In the genomic region with DNA sequence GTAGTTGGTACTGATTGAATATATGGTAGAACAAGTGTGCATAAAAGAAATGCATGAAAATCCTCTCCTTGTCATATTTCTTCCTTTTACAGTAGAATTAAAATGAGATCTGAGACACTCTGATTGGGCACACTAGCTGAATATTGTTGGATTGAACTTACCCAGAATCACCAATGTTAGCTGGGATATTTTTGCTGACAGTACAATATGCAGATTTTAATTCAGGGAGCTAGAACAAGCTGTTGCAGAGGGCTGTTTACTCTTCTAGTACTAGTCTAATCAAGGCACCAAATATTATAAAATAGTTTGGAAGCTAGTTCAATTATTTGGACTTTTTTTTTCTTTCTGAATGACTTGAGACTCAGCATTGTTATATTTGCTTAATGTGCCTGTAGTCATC, we compare ENCODE assay signal across 22 cellular contexts.
"Had no signal": no experiment of that assay in that cellular context is flagged by ENCODE, and none has a peak within 500 bp of the region (broad histone marks: within the 10 kb centered on the region; RNA-seq: fewer than 3 reads in every experiment).

No MANE protein-coding gene starts in this region.

- H3K27me3 ChIP-seq: esophagus muscularis mucosa, hepatocyte, upper lobe of right lung had no signal

- H3K9me3 ChIP-seq: left ventricle myocardium inferior, thoracic aorta, upper lobe of right lung had no signal

- H3K27ac Mint-ChIP-seq: activated naive CD8-positive, alpha-beta T cell treated with anti-CD3 and anti-CD28 coated beads for 36 hours; activated T-cell treated with anti-CD3 and anti-CD28 coated beads, Interleukin-2, amount 50 U/mL, for 24 hours; activated T-helper 2 cell treated with anti-CD3 and anti-CD28 coated beads, Interferon-gamma antibody, Interleukin-2, Interleukin-4, amounts not matched to agents 10 μg/mL and 5 μg/mL and 100 μg/mL, durations not matched to agents 14 hours and 24 hours and 36 hours; immature natural killer cell; naive thymus-derived CD4-positive, alpha-beta T cell had no signal

- ATAC-seq: naive thymus-derived CD4-positive, alpha-beta T cell; upper lobe of right lung had no signal

- H2AFZ ChIP-seq: hepatocyte had no signal

- H3K27ac ChIP-seq: esophagus muscularis mucosa, hepatocyte, left ventricle myocardium inferior, thoracic aorta, upper lobe of right lung had no signal

- FAIRE-seq: frontal cortex had no signal

- H3K36me3 ChIP-seq: esophagus muscularis mucosa, left ventricle myocardium inferior, thoracic aorta, upper lobe of right lung had no signal

- DNase-seq: activated CD4-positive, alpha-beta T cell treated with anti-CD3 and anti-CD28 coated beads for 1 hour; activated naive CD4-positive, alpha-beta T cell treated with Interleukin-2 at 50 U/mL for 16 hours; activated naive CD8-positive, alpha-beta T cell treated with anti-CD3 and anti-CD28 coated beads for 36 hours; activated T-cell treated with anti-CD3 and anti-CD28 coated beads, Interleukin-2, amount 50 U/mL, for 24 hours; amygdala; caudate nucleus; dermis blood vessel endothelial cell; effector CD8-positive, alpha-beta T cell; glutamatergic neuron; immature natural killer cell; left ventricle myocardium inferior; naive thymus-derived CD4-positive, alpha-beta T cell; stimulated activated CD4-positive, alpha-beta T cell treated with anti-CD3 and anti-CD28 coated beads, Interleukin-2, amount 100 ng/mL, for 48 hours; stimulated activated CD8-positive, alpha-beta memory T cell treated with anti-CD3 and anti-CD28 coated beads, Interleukin-4, amount 100 ng/mL, for 48 hours; stimulated activated naive CD4-positive, alpha-beta T cell; T-helper 9 cell; upper lobe of right lung had no signal

- H3K4me3 ChIP-seq: esophagus muscularis mucosa, hepatocyte, left ventricle myocardium inferior, thoracic aorta, upper lobe of right lung had no signal

- H3K9me3 Mint-ChIP-seq: activated naive CD8-positive, alpha-beta T cell treated with anti-CD3 and anti-CD28 coated beads for 36 hours; activated T-cell treated with anti-CD3 and anti-CD28 coated beads, Interleukin-2, amount 50 U/mL, for 24 hours; activated T-helper 2 cell treated with anti-CD3 and anti-CD28 coated beads, Interferon-gamma antibody, Interleukin-2, Interleukin-4, amounts not matched to agents 10 μg/mL and 5 μg/mL and 100 μg/mL, durations not matched to agents 14 hours and 24 hours and 36 hours; immature natural killer cell had no signal

- H3K36me3 Mint-ChIP-seq: activated naive CD8-positive, alpha-beta T cell treated with anti-CD3 and anti-CD28 coated beads for 36 hours; immature natural killer cell; naive thymus-derived CD4-positive, alpha-beta T cell had no signal

- H3K4me2 ChIP-seq: hepatocyte had no signal

- H3K4me3 Mint-ChIP-seq: activated naive CD8-positive, alpha-beta T cell treated with anti-CD3 and anti-CD28 coated beads for 36 hours; activated T-cell treated with anti-CD3 and anti-CD28 coated beads, Interleukin-2, amount 50 U/mL, for 24 hours; immature natural killer cell; naive thymus-derived CD4-positive, alpha-beta T cell had no signal
